1 cellular context compared by ENCODE assay signal in genomic region chr3:186464424-186465093, GRCh38.
TF ChIP-seq lines count a peak whose summit lies in the region.

No MANE protein-coding gene starts in this region.

TF ChIP-seq in GM12878, 131 proteins besides CTCF, POLR2A, EP300 and RAD21 (continued from another document):
- no peak for TF ChIP-seq YBX1 (IDR thresholded peaks at IDR 0.05)
- no peak for TF ChIP-seq POLR2AphosphoS5 (IDR thresholded peaks at IDR 0.05; ENCODE audit: low read length)
- TF ChIP-seq KLF5 (IDR thresholded peaks at IDR 0.05; ENCODE audit: partially characterized antibody): no peak
- no peak for TF ChIP-seq SUZ12 (IDR thresholded peaks at IDR 0.05; ENCODE audit: unreplicated experiment)
- TF ChIP-seq MEF2B (IDR thresholded peaks at IDR 0.05; ENCODE audit: partially characterized antibody, poor library complexity, severe bottlenecking): no peak
- TF ChIP-seq ATF3 (IDR thresholded peaks at IDR 0.05; ENCODE audit: borderline replicate concordance, extremely low read depth, low read depth, low read length): no peak
- TF ChIP-seq, protein P1, sequence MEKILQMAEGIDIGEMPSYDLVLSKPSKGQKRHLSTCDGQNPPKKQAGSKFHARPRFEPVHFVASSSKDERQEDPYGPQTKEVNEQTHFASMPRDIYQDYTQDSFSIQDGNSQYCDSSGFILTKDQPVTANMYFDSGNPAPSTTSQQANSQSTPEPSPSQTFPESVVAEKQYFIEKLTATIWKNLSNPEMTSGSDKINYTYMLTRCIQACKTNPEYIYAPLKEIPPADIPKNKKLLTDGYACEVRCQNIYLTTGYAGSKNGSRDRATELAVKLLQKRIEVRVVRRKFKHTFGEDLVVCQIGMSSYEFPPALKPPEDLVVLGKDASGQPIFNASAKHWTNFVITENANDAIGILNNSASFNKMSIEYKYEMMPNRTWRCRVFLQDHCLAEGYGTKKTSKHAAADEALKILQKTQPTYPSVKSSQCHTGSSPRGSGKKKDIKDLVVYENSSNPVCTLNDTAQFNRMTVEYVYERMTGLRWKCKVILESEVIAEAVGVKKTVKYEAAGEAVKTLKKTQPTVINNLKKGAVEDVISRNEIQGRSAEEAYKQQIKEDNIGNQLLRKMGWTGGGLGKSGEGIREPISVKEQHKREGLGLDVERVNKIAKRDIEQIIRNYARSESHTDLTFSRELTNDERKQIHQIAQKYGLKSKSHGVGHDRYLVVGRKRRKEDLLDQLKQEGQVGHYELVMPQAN (conservative IDR thresholded peaks at IDR 0.05): no peak
- no peak for TF ChIP-seq ZNF24 (IDR thresholded peaks at IDR 0.05)
- no peak for TF ChIP-seq MXI1 (IDR thresholded peaks at IDR 0.05; ENCODE audit: low read depth, low read length)
- TF ChIP-seq CEBPB (IDR thresholded peaks at IDR 0.05; ENCODE audit: borderline replicate concordance in 1 of 2, low read depth in 2 of 2, low read length in 2 of 2): no peak
- TF ChIP-seq, protein P2, sequence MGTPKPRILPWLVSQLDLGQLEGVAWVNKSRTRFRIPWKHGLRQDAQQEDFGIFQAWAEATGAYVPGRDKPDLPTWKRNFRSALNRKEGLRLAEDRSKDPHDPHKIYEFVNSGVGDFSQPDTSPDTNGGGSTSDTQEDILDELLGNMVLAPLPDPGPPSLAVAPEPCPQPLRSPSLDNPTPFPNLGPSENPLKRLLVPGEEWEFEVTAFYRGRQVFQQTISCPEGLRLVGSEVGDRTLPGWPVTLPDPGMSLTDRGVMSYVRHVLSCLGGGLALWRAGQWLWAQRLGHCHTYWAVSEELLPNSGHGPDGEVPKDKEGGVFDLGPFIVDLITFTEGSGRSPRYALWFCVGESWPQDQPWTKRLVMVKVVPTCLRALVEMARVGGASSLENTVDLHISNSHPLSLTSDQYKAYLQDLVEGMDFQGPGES (IDR thresholded peaks at IDR 0.05): no peak
- TF ChIP-seq NR2C2 (IDR thresholded peaks at IDR 0.05; ENCODE audit: borderline replicate concordance, control insufficient read depth, insufficient read length, low read depth): no peak
- TF ChIP-seq SREBF2 (IDR thresholded peaks at IDR 0.05; ENCODE audit: low read length): no peak
